ENCODE assay signal across 8 cellular contexts in the genomic region with DNA sequence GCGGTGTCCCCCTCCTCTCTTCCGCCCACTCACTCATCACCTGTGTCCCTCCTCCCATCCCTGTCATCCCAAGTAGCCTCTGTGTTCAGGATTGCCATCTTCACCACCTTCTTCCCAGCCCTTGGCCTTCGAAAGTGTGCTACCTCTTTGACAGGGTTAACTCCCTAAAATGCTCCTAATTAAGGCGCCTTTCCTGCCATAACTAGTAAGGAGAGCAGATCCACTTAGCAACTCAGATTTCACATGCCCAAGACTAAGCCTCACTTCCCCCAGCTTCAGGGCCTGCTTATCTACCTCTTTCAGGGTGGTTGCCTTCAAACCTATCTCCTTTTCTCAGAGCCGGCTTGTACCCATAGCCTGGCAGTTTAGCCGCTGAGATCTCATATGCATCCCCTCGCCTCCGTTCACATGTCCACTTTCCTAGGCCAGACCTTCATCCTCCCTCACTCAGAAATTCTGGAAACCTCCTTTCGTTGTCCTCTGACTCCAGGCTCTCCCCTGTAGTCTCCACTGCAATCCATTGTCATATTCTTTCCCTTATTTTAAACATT. TPM values are rescaled to one million over a fixed set of nuclear protein-coding genes. Genes with fewer than 3 reads are reported as not detected.
A peak's percentile ranks its signal among the peaks of the same experiment; 100 is the strongest.
DNase-seq lines count a peak whose midpoint lies in the region; ATAC-seq lines count a peak whose summit lies in the region.

No MANE protein-coding gene starts in this region.

- ATAC-seq in activated T-helper 17 cell treated with anti-CD3 and anti-CD28 coated beads, Interleukin-2, amount 50 U/mL, for 72 hours (replicated peaks): no peak
- no peak for ATAC-seq in GM18511 (IDR thresholded peaks at IDR 0.05; ENCODE audit: unreplicated experiment)
- no peak for ATAC-seq in GM18520 (IDR thresholded peaks at IDR 0.05; ENCODE audit: unreplicated experiment)
- ATAC-seq in HG02798 (IDR thresholded peaks at IDR 0.05; ENCODE audit: poor library complexity, unreplicated experiment): no peak

- DNase-seq in H7 (no peak), iPS DF 6.9 (ENCODE audit: low read depth, low spot score) (no peak), pons (ENCODE audit: low spot score) (no peak)

- no peak overlapping the region for H3K27ac ChIP-seq in iPS DF 6.9 (ENCODE audit: low read length)

- no peak overlapping the region for H3K27ac Mint-ChIP-seq in activated T-helper 17 cell treated with anti-CD3 and anti-CD28 coated beads, Interleukin-2, amount 50 U/mL, for 72 hours

- H3K36me3 ChIP-seq in H7 (replicated peaks; ENCODE audit: control insufficient read depth, insufficient read depth, low read length): peaks cover 7% of the 10 kb centered on the region
- no peaks in the 10 kb centered on the region for H3K36me3 ChIP-seq in iPS DF 6.9 (ENCODE audit: control insufficient read depth, insufficient read depth, low read length)
- peaks cover 17% of the 10 kb centered on the region for H3K36me3 ChIP-seq in skeletal muscle satellite cell (ENCODE audit: insufficient read depth, low read length)

- no CpG with 5 or more reads among the region's 9 CpGs for WGBS in iPS DF 6.9 (ENCODE audit: insufficient coverage, insufficient read length)

- peaks cover 6% of the 10 kb centered on the region for H3K36me3 Mint-ChIP-seq in activated T-helper 17 cell treated with anti-CD3 and anti-CD28 coated beads, Interleukin-2, amount 50 U/mL, for 72 hours (ENCODE audit: low read depth)

- H3K27me3 Mint-ChIP-seq in activated T-helper 17 cell treated with anti-CD3 and anti-CD28 coated beads, Interleukin-2, amount 50 U/mL, for 72 hours: peaks cover 44% of the 10 kb centered on the region

- H3K27me3 ChIP-seq in H7 (ENCODE audit: control insufficient read depth, insufficient read depth, low read length) (no peaks in the 10 kb centered on the region; the same call in 1 of the 2 replicates), iPS DF 6.9 (ENCODE audit: control insufficient read depth, insufficient read depth, low read length) (no peaks in the 10 kb centered on the region), skeletal muscle satellite cell (ENCODE audit: control insufficient read depth, insufficient read depth, low read length) (no peaks in the 10 kb centered on the region)

- H3K4me3 Mint-ChIP-seq in activated T-helper 17 cell treated with anti-CD3 and anti-CD28 coated beads, Interleukin-2, amount 50 U/mL, for 72 hours: peak overlapping the region; percentile 52

- peak overlapping the region; percentile 98 for H3K9ac ChIP-seq in skeletal muscle satellite cell (ENCODE audit: low read depth, low read length)

- no peaks in the 10 kb centered on the region for H3K9me3 Mint-ChIP-seq in activated T-helper 17 cell treated with anti-CD3 and anti-CD28 coated beads, Interleukin-2, amount 50 U/mL, for 72 hours

- peaks cover 8% of the 10 kb centered on the region; the same call in 1 of the 2 replicates for H3K4me1 ChIP-seq in iPS DF 6.9 (ENCODE audit: control insufficient read depth, insufficient read depth, low read length)
- H3K4me1 ChIP-seq in skeletal muscle satellite cell (ENCODE audit: control insufficient read depth, insufficient read depth, low read length): peaks cover 30% of the 10 kb centered on the region

- H3K9me3 ChIP-seq in iPS DF 6.9 (ENCODE audit: control insufficient read depth, insufficient read depth, low read length): no peaks in the 10 kb centered on the region
- H3K9me3 ChIP-seq in skeletal muscle satellite cell (replicated peaks; ENCODE audit: low read length): no peaks in the 10 kb centered on the region

- H3K4me2 ChIP-seq in skeletal muscle satellite cell (ENCODE audit: low read length): peak overlapping the region; percentile 80

- H3K4me1 Mint-ChIP-seq in activated T-helper 17 cell treated with anti-CD3 and anti-CD28 coated beads, Interleukin-2, amount 50 U/mL, for 72 hours: peaks cover 6% of the 10 kb centered on the region

- peak overlapping the region; percentile 96 for H3K4me3 ChIP-seq in H7 (ENCODE audit: insufficient read depth, low read depth, low read length)
- peak overlapping the region; percentile 83; the same call in 1 of the 2 replicates for H3K4me3 ChIP-seq in iPS DF 6.9 (ENCODE audit: low read length)
- H3K4me3 ChIP-seq in skeletal muscle satellite cell (ENCODE audit: low read length): peak overlapping the region; percentile 87

RNA-seq across cellular contexts. Expression of a gene that starts 1.0 kb away (rescaled TPM):
- 318 and 343 TPM in 2 replicates for total RNA-seq in H7 (2014; rRNA removed; shearing (Covaris generic))
- total RNA-seq in activated T-helper 17 cell treated with anti-CD3 and anti-CD28 coated beads, Interleukin-2, amount 50 U/mL, for 72 hours: 1 to 10 TPM; 1.4 to 2.6 TPM
- 667 and 754 TPM in 2 replicates for total RNA-seq in skeletal muscle satellite cell (2012; rRNA removed)

Comparison
In these comparisons a context has a peak if more than half of its experiments do, and no peak if none do; other contexts are left out.
1. RNA of a gene that starts 1.0 kb away (total RNA-seq): 318 to 343 TPM in H7; 1.4 to 2.6 TPM in activated T-helper 17 cell treated with anti-CD3 and anti-CD28 coated beads, Interleukin-2, amount 50 U/mL, for 72 hours; every median in the first group is over 10 times any median in the second.
2. Peak in every context shown above with its lines, with median percentiles within 50 percentile points of each other: H3K4me3 ChIP-seq.